9 cellular contexts compared by ENCODE assay signal in genomic region chr3:147411235-147411607, GRCh38. TPM values are rescaled to one million over a fixed set of nuclear protein-coding genes. Genes with fewer than 3 reads are reported as not detected.
A peak's percentile ranks its signal among the peaks of the same experiment; 100 is the strongest.
DNase-seq lines count a peak whose midpoint lies in the region; ATAC-seq lines count a peak whose summit lies in the region.
"Had no signal": no experiment of that assay in that cellular context is flagged by ENCODE, and none has a peak within 500 bp of the region (broad histone marks: within the 10 kb centered on the region; RNA-seq: fewer than 3 reads in every experiment).

No MANE protein-coding gene starts in this region.

- no peak for ATAC-seq in HG02840 (IDR thresholded peaks at IDR 0.05; ENCODE audit: low FRiP score, unreplicated experiment)

- no peaks in the 10 kb centered on the region for H3K36me3 ChIP-seq in iPS-20b (ENCODE audit: insufficient read depth, low read depth, low read length)
- H3K36me3 ChIP-seq in subcutaneous abdominal adipose tissue (ENCODE audit: control insufficient read depth in 5 of 5, insufficient read depth in 5 of 5, low read length in 5 of 5), result no peaks in the 10 kb centered on the region
- no peaks in the 10 kb centered on the region for H3K36me3 ChIP-seq in effector memory CD4-positive, alpha-beta T cell (ENCODE audit: control insufficient read depth, insufficient read depth, low read length)

- peak overlapping the region; percentile 64; the same call in 1 of the 2 replicates for H3K4me3 ChIP-seq in iPS-20b (ENCODE audit: low read length)
- H3K4me3 ChIP-seq in subcutaneous abdominal adipose tissue (ENCODE audit: low read depth in 1 of 5, low read length in 5 of 5), result peak overlapping the region in 4 of 5 donors; percentile 55 to 61 (median 60)
- H3K4me3 ChIP-seq in effector memory CD4-positive, alpha-beta T cell (ENCODE audit: insufficient read depth, low read depth, low read length, poor library complexity, severe bottlenecking), result no peak overlapping the region

- peaks cover 30% of the 10 kb centered on the region for H3K9me3 Mint-ChIP-seq in activated CD4-positive, alpha-beta T cell treated with anti-CD3 and anti-CD28 coated beads, Interleukin-2, amount 10 ng/mL, durations not matched to agents 24 days and 14 days
- H3K9me3 Mint-ChIP-seq in activated T-helper 1 cell treated with anti-CD3 and anti-CD28 coated beads, Interleukin-12 subunit alpha, Interleukin-12 subunit beta, Interleukin-2, Interleukin-4 antibody, amounts not matched to agents 30 ng/mL and 10 ng/mL and 1 ng/mL, durations not matched to agents 14 hours and 24 hours and 36 hours, result peaks cover 19% of the 10 kb centered on the region

- H3K27me3 ChIP-seq in iPS-20b (ENCODE audit: insufficient read depth, low read length) (peaks cover 100% of the 10 kb centered on the region), subcutaneous abdominal adipose tissue (ENCODE audit: control insufficient read depth in 5 of 5, insufficient read depth in 4 of 5, low read length in 5 of 5) (peaks cover 59 to 89% (median 84%) of the 10 kb centered on the region in 5 donors)
- H3K27me3 ChIP-seq in effector memory CD4-positive, alpha-beta T cell (replicated peaks; ENCODE audit: control insufficient read depth, insufficient read depth, low read length, poor library complexity, severe bottlenecking), result peaks cover 71% of the 10 kb centered on the region

- peak; percentile 57 for DNase-seq in activated CD4-positive, alpha-beta T cell treated with anti-CD3 and anti-CD28 coated beads, Interleukin-2, amount 10 ng/mL, durations not matched to agents 24 days and 14 days
- DNase-seq in activated CD4-positive, alpha-beta T cell treated with anti-CD3 and anti-CD28 coated beads for 48 hours, result no peak
- DNase-seq in activated T-helper 1 cell treated with anti-CD3 and anti-CD28 coated beads, Interleukin-12 subunit alpha, Interleukin-12 subunit beta, Interleukin-2, Interleukin-4 antibody, amounts not matched to agents 30 ng/mL and 10 ng/mL and 1 ng/mL, durations not matched to agents 14 hours and 24 hours and 36 hours (ENCODE audit: low spot score), result no peak
- no peak for DNase-seq in NCI-H226
- DNase-seq in effector memory CD4-positive, alpha-beta T cell, result no peak
- DNase-seq: SW 1271 had no signal

- H3K9ac ChIP-seq in iPS-20b (ENCODE audit: low read depth, low read length), result peak overlapping the region; percentile 3; the same call in 1 of the 2 replicates
- H3K9ac ChIP-seq in subcutaneous abdominal adipose tissue (ENCODE audit: low read length in 5 of 5), result no peak overlapping the region

- H3K4me1 Mint-ChIP-seq in activated CD4-positive, alpha-beta T cell treated with anti-CD3 and anti-CD28 coated beads, Interleukin-2, amount 10 ng/mL, durations not matched to agents 24 days and 14 days, result peaks cover 19% of the 10 kb centered on the region
- peaks cover 6% of the 10 kb centered on the region for H3K4me1 Mint-ChIP-seq in activated T-helper 1 cell treated with anti-CD3 and anti-CD28 coated beads, Interleukin-12 subunit alpha, Interleukin-12 subunit beta, Interleukin-2, Interleukin-4 antibody, amounts not matched to agents 30 ng/mL and 10 ng/mL and 1 ng/mL, durations not matched to agents 14 hours and 24 hours and 36 hours (ENCODE audit: low read depth)

- H3K4me3 Mint-ChIP-seq in activated CD4-positive, alpha-beta T cell treated with anti-CD3 and anti-CD28 coated beads, Interleukin-2, amount 10 ng/mL, durations not matched to agents 24 days and 14 days, result peak overlapping the region; percentile 35
- H3K4me3 Mint-ChIP-seq in activated T-helper 1 cell treated with anti-CD3 and anti-CD28 coated beads, Interleukin-12 subunit alpha, Interleukin-12 subunit beta, Interleukin-2, Interleukin-4 antibody, amounts not matched to agents 30 ng/mL and 10 ng/mL and 1 ng/mL, durations not matched to agents 14 hours and 24 hours and 36 hours, result peak overlapping the region; percentile 37

- H3K27ac ChIP-seq in iPS-20b (ENCODE audit: low read length), result no peak overlapping the region
- no peak overlapping the region for H3K27ac ChIP-seq in subcutaneous abdominal adipose tissue (ENCODE audit: low read depth, low read length)
- no peak overlapping the region for H3K27ac ChIP-seq in effector memory CD4-positive, alpha-beta T cell (ENCODE audit: insufficient read depth, low read length, poor library complexity, severe bottlenecking)

- H3K27me3 Mint-ChIP-seq in activated CD4-positive, alpha-beta T cell treated with anti-CD3 and anti-CD28 coated beads, Interleukin-2, amount 10 ng/mL, durations not matched to agents 24 days and 14 days, result peaks cover 74% of the 10 kb centered on the region
- peaks cover 69% of the 10 kb centered on the region for H3K27me3 Mint-ChIP-seq in activated T-helper 1 cell treated with anti-CD3 and anti-CD28 coated beads, Interleukin-12 subunit alpha, Interleukin-12 subunit beta, Interleukin-2, Interleukin-4 antibody, amounts not matched to agents 30 ng/mL and 10 ng/mL and 1 ng/mL, durations not matched to agents 14 hours and 24 hours and 36 hours (ENCODE audit: insufficient read depth)

- H3K27ac Mint-ChIP-seq in activated CD4-positive, alpha-beta T cell treated with anti-CD3 and anti-CD28 coated beads, Interleukin-2, amount 10 ng/mL, durations not matched to agents 24 days and 14 days, result peak overlapping the region; percentile 71
- H3K27ac Mint-ChIP-seq in activated T-helper 1 cell treated with anti-CD3 and anti-CD28 coated beads, Interleukin-12 subunit alpha, Interleukin-12 subunit beta, Interleukin-2, Interleukin-4 antibody, amounts not matched to agents 30 ng/mL and 10 ng/mL and 1 ng/mL, durations not matched to agents 14 hours and 24 hours and 36 hours, result peak overlapping the region; percentile 69

- H3K36me3 Mint-ChIP-seq in activated CD4-positive, alpha-beta T cell treated with anti-CD3 and anti-CD28 coated beads, Interleukin-2, amount 10 ng/mL, durations not matched to agents 24 days and 14 days (ENCODE audit: low read depth), result peaks cover 21% of the 10 kb centered on the region
- H3K36me3 Mint-ChIP-seq in activated T-helper 1 cell treated with anti-CD3 and anti-CD28 coated beads, Interleukin-12 subunit alpha, Interleukin-12 subunit beta, Interleukin-2, Interleukin-4 antibody, amounts not matched to agents 30 ng/mL and 10 ng/mL and 1 ng/mL, durations not matched to agents 14 hours and 24 hours and 36 hours (ENCODE audit: low read depth), result peaks cover 5% of the 10 kb centered on the region

- H3K9me3 ChIP-seq in iPS-20b (ENCODE audit: insufficient read depth, low read depth, low read length) (no peaks in the 10 kb centered on the region; the same call in 1 of the 2 replicates), subcutaneous abdominal adipose tissue (ENCODE audit: control insufficient read depth in 5 of 5, low read length in 5 of 5) (peaks cover 0 to 3% (median 0%) of the 10 kb centered on the region in 5 donors)
- H3K9me3 ChIP-seq in effector memory CD4-positive, alpha-beta T cell (ENCODE audit: control insufficient read depth, low read length), result no peaks in the 10 kb centered on the region

- intact Hi-C loops in activated CD4-positive, alpha-beta T cell treated with anti-CD3 and anti-CD28 coated beads, Interleukin-2, amount 10 ng/mL, durations not matched to agents 24 days and 14 days (cut with micrococcal nuclease), result no loop called here
- intact Hi-C loops in activated T-helper 1 cell treated with anti-CD3 and anti-CD28 coated beads, Interleukin-12 subunit alpha, Interleukin-12 subunit beta, Interleukin-2, Interleukin-4 antibody, amounts not matched to agents 30 ng/mL and 10 ng/mL and 1 ng/mL, durations not matched to agents 14 hours and 24 hours and 36 hours (cut with micrococcal nuclease), result no loop called here

- peaks cover 19% of the 10 kb centered on the region; the same call in 1 of the 2 replicates for H3K4me1 ChIP-seq in iPS-20b (ENCODE audit: insufficient read depth, low read length)
- H3K4me1 ChIP-seq in subcutaneous abdominal adipose tissue (ENCODE audit: control insufficient read depth in 5 of 5, insufficient read depth in 5 of 5, low read length in 5 of 5), result peaks cover 1 to 42% (median 37%) of the 10 kb centered on the region in 5 donors
- peaks cover 13% of the 10 kb centered on the region for H3K4me1 ChIP-seq in effector memory CD4-positive, alpha-beta T cell (ENCODE audit: control insufficient read depth, insufficient read depth, low read length, poor library complexity, severe bottlenecking)

RNA-seq across cellular contexts. Expression of gene ZIC1, which starts 2.1 kb away (rescaled TPM):
- not detected in 2 replicates for total RNA-seq in activated CD4-positive, alpha-beta T cell treated with anti-CD3 and anti-CD28 coated beads, Interleukin-2, amount 10 ng/mL, durations not matched to agents 24 days and 14 days
- not detected in 2 replicates for total RNA-seq in activated T-helper 1 cell treated with anti-CD3 and anti-CD28 coated beads, Interleukin-12 subunit alpha, Interleukin-12 subunit beta, Interleukin-2, Interleukin-4 antibody, amounts not matched to agents 30 ng/mL and 10 ng/mL and 1 ng/mL, durations not matched to agents 14 hours and 24 hours and 36 hours

RNA-seq across cellular contexts. Expression of gene ZIC4, which starts 4.9 kb away (rescaled TPM):
- not detected in 2 replicates for total RNA-seq in activated CD4-positive, alpha-beta T cell treated with anti-CD3 and anti-CD28 coated beads, Interleukin-2, amount 10 ng/mL, durations not matched to agents 24 days and 14 days
- not detected in 2 replicates for total RNA-seq in activated T-helper 1 cell treated with anti-CD3 and anti-CD28 coated beads, Interleukin-12 subunit alpha, Interleukin-12 subunit beta, Interleukin-2, Interleukin-4 antibody, amounts not matched to agents 30 ng/mL and 10 ng/mL and 1 ng/mL, durations not matched to agents 14 hours and 24 hours and 36 hours
